9 cellular contexts compared by ENCODE assay signal in the genomic region with DNA sequence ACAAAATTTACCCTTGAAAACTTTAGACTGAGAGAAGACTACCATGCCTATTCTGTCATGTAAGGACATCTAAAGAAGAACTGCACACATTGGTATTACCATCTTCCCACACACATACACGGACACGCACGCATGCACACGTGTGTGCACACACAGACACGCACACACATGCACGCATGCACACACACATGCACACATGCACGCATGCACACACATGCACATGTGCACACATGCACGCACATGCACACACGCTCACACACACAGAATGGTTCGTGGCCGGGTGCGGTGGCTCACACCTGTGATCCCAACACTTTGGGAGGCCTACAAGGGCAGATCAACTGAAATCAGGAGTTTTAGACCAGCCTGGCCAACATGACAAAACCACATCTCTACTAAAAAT.
"Had no signal": no experiment of that assay in that cellular context is flagged by ENCODE, and none has a peak within 500 bp of the region (broad histone marks: within the 10 kb centered on the region; RNA-seq: fewer than 3 reads in every experiment).

No MANE protein-coding gene starts in this region.

- H2AFZ ChIP-seq: GM23248 had no signal

- H3K9me3 Mint-ChIP-seq: IgD-negative memory B cell had no signal

- H3K9ac ChIP-seq: GM23248, KMS-11 had no signal

- H3K36me3 Mint-ChIP-seq: IgD-negative memory B cell had no signal

- H3K4me1 Mint-ChIP-seq: H9, IgD-negative memory B cell had no signal

- H3K4me3 ChIP-seq: GM23248 had no signal

- DNase-seq: GM23248, GOT3, H9, HCEC 1CT, KBM-7 had no signal

- H3K4me3 Mint-ChIP-seq: H9, IgD-negative memory B cell had no signal

- FAIRE-seq: H54 had no signal

- H3K27ac ChIP-seq: GM23248, HL-60, KMS-11 had no signal

- H3K27ac Mint-ChIP-seq: H9, IgD-negative memory B cell had no signal

- H3K4me2 ChIP-seq: KMS-11 had no signal
